Comparison of ENCODE assay signal across 21 cellular contexts in the genomic region with DNA sequence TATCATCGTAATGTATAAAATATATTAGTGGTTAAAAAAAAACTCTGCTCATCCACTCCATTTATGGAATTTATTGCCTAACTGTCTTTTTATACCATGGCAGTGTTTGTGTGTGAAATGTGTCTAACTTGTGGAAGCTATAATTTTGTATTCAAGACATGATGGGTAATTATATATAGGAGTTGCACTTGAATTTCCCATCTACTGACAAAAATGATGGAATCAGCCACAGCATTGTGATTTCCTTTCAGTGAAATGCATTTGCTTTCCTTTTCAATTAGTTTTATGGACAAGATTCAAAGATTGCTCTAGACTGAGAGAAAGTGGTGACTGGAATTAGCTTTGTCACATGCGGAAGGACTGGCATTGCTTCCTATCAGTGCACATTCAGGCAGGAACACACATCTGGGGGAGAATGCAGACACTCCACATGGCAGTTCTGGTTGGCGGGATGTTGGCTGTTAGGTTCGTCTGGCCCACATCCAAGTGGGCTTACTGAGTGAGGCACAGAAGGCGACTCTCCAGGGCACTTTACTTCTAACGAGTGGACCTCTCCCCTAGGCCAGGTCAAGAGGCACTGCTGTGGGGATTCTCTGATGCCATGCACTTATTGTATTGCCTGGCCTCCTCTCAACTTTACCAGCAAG.
"Had no signal": no experiment of that assay in that cellular context is flagged by ENCODE, and none has a peak within 500 bp of the region (broad histone marks: within the 10 kb centered on the region; RNA-seq: fewer than 3 reads in every experiment).

No MANE protein-coding gene starts in this region.

- DNase-seq: effector memory CD8-positive, alpha-beta T cell; esophagus squamous epithelium; foreskin fibroblast; glutamatergic neuron; islet precursor cell; left lung; mesenchymal stem cell; naive B cell; spleen; stimulated activated CD4-positive, alpha-beta T cell treated with anti-CD3 and anti-CD28 coated beads, Interleukin-15, amount 100 ng/mL, for 24 hours; stimulated activated CD4-positive, alpha-beta T cell treated with anti-CD3 and anti-CD28 coated beads, Interleukin-1b, Interleukin-23, amount 100 ng/mL, for 48 hours; stimulated activated CD4-positive, alpha-beta T cell treated with anti-CD3 and anti-CD28 coated beads, Interleukin-4, amount 100 ng/mL, for 24 hours; tibial artery; upper lobe of left lung; uterus had no signal

- H3K27me3 Mint-ChIP-seq: dendritic cell treated with granulocyte-macrophage colony-stimulating factor and Interleukin-4, amounts not matched to agents 40 ng/mL and 50 ng/mL, for 4 days; stimulated activated memory B cell treated with anti-CD40 and anti-IgM and Interleukin-4, amounts not matched to agents 10 μg/mL and 1 μg/mL and 100 μg/mL, for 72 hours; stimulated activated naive CD8-positive, alpha-beta T cell treated with anti-CD3 and anti-CD28 coated beads, Interleukin-15, Interleukin-2, amounts not matched to agents 100 ng/mL and 50 ng/mL, for 24 hours had no signal

- H3K36me3 Mint-ChIP-seq: naive B cell; stimulated activated memory B cell treated with anti-CD40 and anti-IgM and Interleukin-4, amounts not matched to agents 10 μg/mL and 1 μg/mL and 100 μg/mL, for 72 hours had no signal

- ATAC-seq: effector memory CD8-positive, alpha-beta T cell; gastroesophageal sphincter; left lung; sciatic nerve; stimulated activated memory B cell treated with anti-CD40 and anti-IgM and Interleukin-4, amounts not matched to agents 10 μg/mL and 1 μg/mL and 100 μg/mL, for 72 hours had no signal

- H3K27ac Mint-ChIP-seq: dendritic cell treated with granulocyte-macrophage colony-stimulating factor and Interleukin-4, amounts not matched to agents 40 ng/mL and 50 ng/mL, for 4 days; effector memory CD8-positive, alpha-beta T cell; stimulated activated memory B cell treated with anti-CD40 and anti-IgM and Interleukin-4, amounts not matched to agents 10 μg/mL and 1 μg/mL and 100 μg/mL, for 72 hours; stimulated activated naive CD8-positive, alpha-beta T cell treated with anti-CD3 and anti-CD28 coated beads, Interleukin-15, Interleukin-2, amounts not matched to agents 100 ng/mL and 50 ng/mL, for 24 hours had no signal

- H3K9me3 Mint-ChIP-seq: dendritic cell treated with granulocyte-macrophage colony-stimulating factor and Interleukin-4, amounts not matched to agents 40 ng/mL and 50 ng/mL, for 4 days; effector memory CD8-positive, alpha-beta T cell; nephron; stimulated activated memory B cell treated with anti-CD40 and anti-IgM and Interleukin-4, amounts not matched to agents 10 μg/mL and 1 μg/mL and 100 μg/mL, for 72 hours; stimulated activated naive CD8-positive, alpha-beta T cell treated with anti-CD3 and anti-CD28 coated beads, Interleukin-15, Interleukin-2, amounts not matched to agents 100 ng/mL and 50 ng/mL, for 24 hours had no signal

- H3K4me3 Mint-ChIP-seq: dendritic cell treated with granulocyte-macrophage colony-stimulating factor and Interleukin-4, amounts not matched to agents 40 ng/mL and 50 ng/mL, for 4 days; effector memory CD8-positive, alpha-beta T cell; naive B cell; nephron; stimulated activated memory B cell treated with anti-CD40 and anti-IgM and Interleukin-4, amounts not matched to agents 10 μg/mL and 1 μg/mL and 100 μg/mL, for 72 hours; stimulated activated naive CD8-positive, alpha-beta T cell treated with anti-CD3 and anti-CD28 coated beads, Interleukin-15, Interleukin-2, amounts not matched to agents 100 ng/mL and 50 ng/mL, for 24 hours had no signal

- H3K4me1 Mint-ChIP-seq: naive B cell; stimulated activated memory B cell treated with anti-CD40 and anti-IgM and Interleukin-4, amounts not matched to agents 10 μg/mL and 1 μg/mL and 100 μg/mL, for 72 hours had no signal
